8 cellular contexts compared by ENCODE assay signal in genomic region chr12:111313833-111314259, GRCh38. TPM values are rescaled to one million over a fixed set of nuclear protein-coding genes. Genes with fewer than 3 reads are reported as not detected.
DNase-seq lines count a peak whose midpoint lies in the region; ATAC-seq, FAIRE-seq and TF ChIP-seq lines count a peak whose summit lies in the region.

No MANE protein-coding gene starts in this region.

- peak; percentile 13 for FAIRE-seq in G401.6 (lab: Jason Lieb, UNC)

- DNase-seq in NCI-H1092 (lab: John Stamatoyannopoulos, UW) (peak; percentile 28), T-helper 1 cell (peak; percentile 40 to 68 (median 57)), amniotic stem cell (lab: John Stamatoyannopoulos, UW) (peak; percentile 19), left ventricle myocardium superior (peak; percentile 80), retinal pigment epithelial cell (ENCODE audit: low read depth) (peak; percentile 5)

- intact Hi-C loops in left ventricle myocardium superior (cut with micrococcal nuclease): no loop called here

- ATAC-seq in left ventricle myocardium superior (peak; percentile 81), HG03097 (IDR thresholded peaks at IDR 0.05; ENCODE audit: low FRiP score, unreplicated experiment) (no peak), GM18517 (IDR thresholded peaks at IDR 0.05; ENCODE audit: unreplicated experiment) (no peak)

- no peak overlapping the region for H3K4me3 ChIP-seq in retinal pigment epithelial cell (ENCODE audit: low read length)

- peak; percentile 97 for TF ChIP-seq CTCF in retinal pigment epithelial cell (conservative IDR thresholded peaks at IDR 0.05; ENCODE audit: low read depth, low read length)

RNA-seq across cellular contexts. Expression of gene PHETA1, which starts 55.0 kb away (rescaled TPM):
- 28.6 TPM for total RNA-seq in left ventricle myocardium superior

Comparison
In these comparisons a context has a peak if more than half of its experiments do, and no peak if none do; other contexts are left out.
1. DNase-seq: peak in every context shown above with its lines; median percentile 80 in left ventricle myocardium superior; 57 in T-helper 1 cell; 28 in NCI-H1092; 19 in amniotic stem cell; 5 in retinal pigment epithelial cell.